Comparison of ENCODE assay signal across 18 cellular contexts in genomic region chr3:155991847-155992246, GRCh38.
DNase-seq lines count a peak whose midpoint lies in the region; ATAC-seq, FAIRE-seq and TF ChIP-seq lines count a peak whose summit lies in the region.
"Had no signal": no experiment of that assay in that cellular context is flagged by ENCODE, and none has a peak within 500 bp of the region (broad histone marks: within the 10 kb centered on the region; RNA-seq: fewer than 3 reads in every experiment).

No MANE protein-coding gene starts in this region.

- ATAC-seq in PC-3 (no peak), sciatic nerve (no peak)
- ATAC-seq: GM23338 had no signal

- no peak overlapping the region for H4K5ac ChIP-seq in mesendoderm (ENCODE audit: low read length)

- no peak overlapping the region for H4K8ac ChIP-seq in mesendoderm (ENCODE audit: low read depth, low read length)

- H3K9me2 ChIP-seq in PC-3 (replicated peaks; ENCODE audit: low read length) = no peaks in the 10 kb centered on the region

- H3K27ac Mint-ChIP-seq in CD4-positive, alpha-beta memory T cell = no peak overlapping the region
- H3K27ac Mint-ChIP-seq: B cell; CD4-positive, CD25-positive, alpha-beta regulatory T cell; GM23338 had no signal

- no peak overlapping the region for H3K27ac ChIP-seq in PC-3 (ENCODE audit: low read length)
- H3K27ac ChIP-seq in mesendoderm (ENCODE audit: low read depth, low read length) = no peak overlapping the region
- no peak overlapping the region for H3K27ac ChIP-seq in CD4-positive, alpha-beta memory T cell (ENCODE audit: low read depth, low read length)
- H3K27ac ChIP-seq: BLaER1 treated with 17β-estradiol and CSF1 and Interleukin-3, amounts not matched to agents 10 nM and 100 nM had no signal

- H3K9ac ChIP-seq in PC-3 (ENCODE audit: low read length) (no peak overlapping the region), mesendoderm (ENCODE audit: low read length) (no peak overlapping the region)
- H3K9ac ChIP-seq: BLaER1 treated with 17β-estradiol and CSF1 and Interleukin-3, amounts not matched to agents 10 nM and 100 nM had no signal

- no peaks in the 10 kb centered on the region for H3K79me1 ChIP-seq in mesendoderm (ENCODE audit: low read length)

- no peaks in the 10 kb centered on the region for H3K4me1 ChIP-seq in PC-3 (ENCODE audit: insufficient read depth, low read length)
- no peaks in the 10 kb centered on the region for H3K4me1 ChIP-seq in mesendoderm (ENCODE audit: control insufficient read depth, low read depth, low read length)
- no peaks in the 10 kb centered on the region for H3K4me1 ChIP-seq in CD4-positive, alpha-beta memory T cell (ENCODE audit: insufficient read depth, low read length)
- H3K4me1 ChIP-seq: BLaER1 treated with 17β-estradiol and CSF1 and Interleukin-3, amounts not matched to agents 10 nM and 100 nM had no signal

- no peak overlapping the region for H2AK5ac ChIP-seq in mesendoderm (ENCODE audit: low read length)

- H3K4ac ChIP-seq in mesendoderm (ENCODE audit: low read depth, low read length) = no peak overlapping the region

- TF ChIP-seq CTCF in PC-3 (conservative IDR thresholded peaks at IDR 0.05; ENCODE audit: low read depth, low read length) (no peak), bronchial epithelial cell (IDR thresholded peaks at IDR 0.05; ENCODE audit: insufficient read depth, low read length, severe bottlenecking) (no peak)

- H3K27me3 ChIP-seq in PC-3 (ENCODE audit: low read length) = no peaks in the 10 kb centered on the region
- no peaks in the 10 kb centered on the region for H3K27me3 ChIP-seq in bronchial epithelial cell (ENCODE audit: control insufficient read depth, insufficient read depth, low read length)
- H3K27me3 ChIP-seq in mesendoderm (ENCODE audit: insufficient read depth, low read length, poor library complexity) = no peaks in the 10 kb centered on the region
- no peaks in the 10 kb centered on the region for H3K27me3 ChIP-seq in CD4-positive, alpha-beta memory T cell (ENCODE audit: insufficient read depth, low read length)
- H3K27me3 ChIP-seq: BLaER1 treated with 17β-estradiol and CSF1 and Interleukin-3, amounts not matched to agents 10 nM and 100 nM had no signal

- H2BK120ac ChIP-seq in mesendoderm (ENCODE audit: low read depth, low read length) = no peak overlapping the region

- intact Hi-C loops in PC-3 (cut with micrococcal nuclease) = no loop called here
- intact Hi-C loops in sciatic nerve (cut with DNase I) = no loop called here
- intact Hi-C loops in CD4-positive, alpha-beta memory T cell (cut with micrococcal nuclease) = no loop called here

- H3K56ac ChIP-seq in mesendoderm (ENCODE audit: low read length) = no peak overlapping the region

- CTCF ChIA-PET in PC-3 (lab: Charles Lee) = no interaction called here
- CTCF ChIA-PET in CD4-positive, alpha-beta memory T cell (lab: Charles Lee; ENCODE audit: partially characterized antibody) = interaction anchor here (1.7 kb wide), 1 partner anchor 186 kb away, joined by 5 read pairs; the partner anchor contains the start of gene C3orf33

- H3K36me3 ChIP-seq in PC-3 (ENCODE audit: low read depth, low read length) = no peaks in the 10 kb centered on the region
- no peaks in the 10 kb centered on the region for H3K36me3 ChIP-seq in bronchial epithelial cell (ENCODE audit: control insufficient read depth, insufficient read depth, low read length)
- H3K36me3 ChIP-seq in mesendoderm (ENCODE audit: control insufficient read depth, insufficient read depth, low read length) = no peaks in the 10 kb centered on the region
- H3K36me3 ChIP-seq in CD4-positive, alpha-beta memory T cell (ENCODE audit: insufficient read depth, low read length) = no peaks in the 10 kb centered on the region
- H3K36me3 ChIP-seq: BLaER1 treated with 17β-estradiol and CSF1 and Interleukin-3, amounts not matched to agents 10 nM and 100 nM had no signal

- H3K18ac ChIP-seq in mesendoderm (ENCODE audit: low read length) = no peak overlapping the region

- H3K4me3 ChIP-seq in PC-3 (ENCODE audit: low read length) (no peak overlapping the region), bronchial epithelial cell (ENCODE audit: low read depth, low read length) (no peak overlapping the region), mesendoderm (ENCODE audit: low read length) (no peak overlapping the region)
- H3K4me3 ChIP-seq in CD4-positive, alpha-beta memory T cell (ENCODE audit: low read length in 2 of 2) = no peak overlapping the region
- H3K4me3 ChIP-seq: BLaER1 treated with 17β-estradiol and CSF1 and Interleukin-3, amounts not matched to agents 10 nM and 100 nM; GM23338 had no signal

- no peak overlapping the region for H2AFZ ChIP-seq in PC-3 (ENCODE audit: low read length)

- DNase-seq in PC-3 (peak; percentile 38), bronchial epithelial cell (ENCODE audit: low read depth) (peak; percentile 39), mesendoderm (peak; percentile 48), sciatic nerve (ENCODE audit: low spot score) (no peak), NAMALWA (ENCODE audit: low spot score) (no peak)
- no peak for DNase-seq in CD4-positive, alpha-beta memory T cell
- no peak for DNase-seq in effector CD4-positive, alpha-beta T cell
- DNase-seq: Caco-2; CD4-positive, CD25-positive, alpha-beta regulatory T cell; GDM1; HCEC 1CT had no signal

- H2BK5ac ChIP-seq in mesendoderm (ENCODE audit: low read length) = no peak overlapping the region

- no peaks in the 10 kb centered on the region for H3F3A ChIP-seq in PC-3 (ENCODE audit: low read length, unreplicated experiment)

- no peak overlapping the region for H3K23ac ChIP-seq in mesendoderm (ENCODE audit: low read length)

- no peak overlapping the region for H3K4me3 Mint-ChIP-seq in CD4-positive, alpha-beta memory T cell
- H3K4me3 Mint-ChIP-seq: B cell; CD4-positive, CD25-positive, alpha-beta regulatory T cell; GM23338 had no signal

- no peaks in the 10 kb centered on the region for H3K9me3 ChIP-seq in PC-3 (ENCODE audit: low read length)
- H3K9me3 ChIP-seq in CD4-positive, alpha-beta memory T cell (ENCODE audit: control insufficient read depth in 1 of 2, low read length in 2 of 2) = no peaks in the 10 kb centered on the region
- H3K9me3 ChIP-seq: BLaER1 treated with 17β-estradiol and CSF1 and Interleukin-3, amounts not matched to agents 10 nM and 100 nM; Caco-2 had no signal

- peaks cover 7% of the 10 kb centered on the region in 2 donors for H3K27me3 Mint-ChIP-seq in CD4-positive, alpha-beta memory T cell

- H4K20me1 ChIP-seq in PC-3 (ENCODE audit: low read length) = no peaks in the 10 kb centered on the region
- H4K20me1 ChIP-seq: BLaER1 treated with 17β-estradiol and CSF1 and Interleukin-3, amounts not matched to agents 10 nM and 100 nM had no signal

- H3K4me1 Mint-ChIP-seq in CD4-positive, alpha-beta memory T cell = no peaks in the 10 kb centered on the region
- H3K4me1 Mint-ChIP-seq: B cell; CD4-positive, CD25-positive, alpha-beta regulatory T cell had no signal

- H3K9me3 Mint-ChIP-seq in CD4-positive, alpha-beta memory T cell = no peaks in the 10 kb centered on the region
- H3K9me3 Mint-ChIP-seq: GM23338 had no signal

- H3K4me2 ChIP-seq in PC-3 (ENCODE audit: low read length) (no peak overlapping the region), mesendoderm (ENCODE audit: low read length) (no peak overlapping the region)
- H3K4me2 ChIP-seq: BLaER1 treated with 17β-estradiol and CSF1 and Interleukin-3, amounts not matched to agents 10 nM and 100 nM; GM23338 had no signal

- POLR2A ChIA-PET in PC-3 (lab: Charles Lee; ENCODE audit: unreplicated experiment) = interaction anchor here (0.5 kb wide), 1 partner anchor 41 kb away, joined by 3 read pairs; no protein-coding TSS in a partner anchor
- POLR2A ChIA-PET in CD4-positive, alpha-beta memory T cell (lab: Charles Lee; ENCODE audit: partially characterized antibody) = no interaction called here

- no peaks in the 10 kb centered on the region for H3K36me3 Mint-ChIP-seq in CD4-positive, alpha-beta memory T cell
- H3K36me3 Mint-ChIP-seq: CD4-positive, CD25-positive, alpha-beta regulatory T cell had no signal

- FAIRE-seq in bronchial epithelial cell (lab: Jason Lieb, UNC) = no peak
- FAIRE-seq: D721Med, GM12892, GM18507, H54 had no signal

- WGBS in mesendoderm (ENCODE audit: extremely low coverage, insufficient coverage, low lambda C conversion rate) = no CpG with 5 or more reads among the region's 1 CpG

- H3K79me2 ChIP-seq in PC-3 (ENCODE audit: low read length) (no peaks in the 10 kb centered on the region), mesendoderm (ENCODE audit: control insufficient read depth, insufficient read depth, low read length) (no peaks in the 10 kb centered on the region)

- BruUV-seq in PC-3 (replicated peaks; lab: Mats Ljungman, UMichigan) = no TSS peak

- H2BK15ac ChIP-seq in mesendoderm (replicated peaks; ENCODE audit: low read depth) = no peak overlapping the region

Comparison
In these comparisons a context has a peak if more than half of its experiments do, and no peak if none do; other contexts are left out.
1. DNase-seq: peak in PC-3 (single experiment), bronchial epithelial cell (single experiment) and mesendoderm (single experiment); none in sciatic nerve (single experiment), CD4-positive, alpha-beta memory T cell (0 of 5), NAMALWA (single experiment) and effector CD4-positive, alpha-beta T cell (single experiment).